15 cellular contexts compared by ENCODE assay signal in genomic region chr3:16146015-16146730, GRCh38. TPM values are rescaled to one million over a fixed set of nuclear protein-coding genes. Genes with fewer than 3 reads are reported as not detected.
DNase-seq lines count a peak whose midpoint lies in the region; ATAC-seq lines count a peak whose summit lies in the region.
"Had no signal": no experiment of that assay in that cellular context is flagged by ENCODE, and none has a peak within 500 bp of the region (broad histone marks: within the 10 kb centered on the region; RNA-seq: fewer than 3 reads in every experiment).

No MANE protein-coding gene starts in this region.

- POLR2A ChIA-PET in T-cell (lab: Charles Lee): no interaction called here

- H2AFZ ChIP-seq in Karpas-422 (ENCODE audit: low read length): no peak overlapping the region

- H3K4me1 Mint-ChIP-seq in T-cell: peaks cover 0 to 4% (median 0%) of the 10 kb centered on the region in 3 donors
- H3K4me1 Mint-ChIP-seq: activated naive CD4-positive, alpha-beta T cell treated with anti-CD3 and anti-CD28 coated beads, Interleukin-2, amount 50 U/mL, for 24 hours had no signal

- H3K4me3 ChIP-seq in Karpas-422 (ENCODE audit: low read length): no peak overlapping the region
- H3K4me3 ChIP-seq: pancreas had no signal

- H4K20me1 ChIP-seq in Karpas-422 (ENCODE audit: insufficient read depth, low read depth, low read length): no peaks in the 10 kb centered on the region

- no peaks in the 10 kb centered on the region for H3K9me3 ChIP-seq in Karpas-422 (ENCODE audit: low read length)
- H3K9me3 ChIP-seq: pancreas had no signal

- peak; percentile 27 for DNase-seq in EL
- DNase-seq in Karpas-422: peak; percentile 38
- DNase-seq in left ventricle myocardium superior: no peak
- DNase-seq in T-cell: no peak
- DNase-seq in NCI-H748 treated with DMSO at 0.1 percent for 48 hours (lab: John Stamatoyannopoulos, UW): no peak
- no peak for DNase-seq in NCI-H526 treated with DMSO at 0.1 percent for 48 hours (lab: John Stamatoyannopoulos, UW)
- DNase-seq: activated CD8-positive, alpha-beta T cell treated with anti-CD3 and anti-CD28 coated beads for 36 hours; midbrain; OCI-M1; pancreas had no signal

- CTCF ChIA-PET in T-cell (lab: Charles Lee): no interaction called here

- no peak overlapping the region for H3K27ac Mint-ChIP-seq in T-cell
- H3K27ac Mint-ChIP-seq: activated CD8-positive, alpha-beta T cell treated with anti-CD3 and anti-CD28 coated beads for 36 hours; activated naive CD4-positive, alpha-beta T cell treated with anti-CD3 and anti-CD28 coated beads, Interleukin-2, amount 50 U/mL, for 24 hours; T-helper 2 cell treated with Interferon-gamma antibody and Interleukin-4, amounts not matched to agents 5 μg/mL and 100 μg/mL, for 36 hours had no signal

- H3K4me3 Mint-ChIP-seq in T-cell: no peak overlapping the region
- H3K4me3 Mint-ChIP-seq: activated CD8-positive, alpha-beta T cell treated with anti-CD3 and anti-CD28 coated beads for 36 hours; activated naive CD4-positive, alpha-beta T cell treated with anti-CD3 and anti-CD28 coated beads, Interleukin-2, amount 50 U/mL, for 24 hours; T-helper 2 cell treated with Interferon-gamma antibody and Interleukin-4, amounts not matched to agents 5 μg/mL and 100 μg/mL, for 36 hours had no signal

- peaks cover 0 to 8% (median 8%) of the 10 kb centered on the region in 3 donors for H3K9me3 Mint-ChIP-seq in T-cell
- H3K9me3 Mint-ChIP-seq: activated naive CD4-positive, alpha-beta T cell treated with anti-CD3 and anti-CD28 coated beads, Interleukin-2, amount 50 U/mL, for 24 hours had no signal

- no peak overlapping the region for H3K4me2 ChIP-seq in Karpas-422 (ENCODE audit: low read depth, low read length, poor library complexity, severe bottlenecking)

- H3K27ac ChIP-seq in Karpas-422 (ENCODE audit: low read length): no peak overlapping the region
- H3K27ac ChIP-seq: pancreas had no signal

- no peaks in the 10 kb centered on the region for H3K79me2 ChIP-seq in Karpas-422 (ENCODE audit: low read length)

- peaks cover 19% of the 10 kb centered on the region for H3K4me1 ChIP-seq in Karpas-422 (ENCODE audit: low read length)
- H3K4me1 ChIP-seq: pancreas had no signal

- H3K9ac ChIP-seq in Karpas-422 (ENCODE audit: low read length): no peak overlapping the region

- H3K36me3 Mint-ChIP-seq in T-cell: no peaks in the 10 kb centered on the region
- H3K36me3 Mint-ChIP-seq: activated naive CD4-positive, alpha-beta T cell treated with anti-CD3 and anti-CD28 coated beads, Interleukin-2, amount 50 U/mL, for 24 hours had no signal

- H3K27me3 Mint-ChIP-seq in T-cell: peaks cover 0 to 7% of the 10 kb centered on the region in 2 donors
- H3K27me3 Mint-ChIP-seq: activated naive CD4-positive, alpha-beta T cell treated with anti-CD3 and anti-CD28 coated beads, Interleukin-2, amount 50 U/mL, for 24 hours had no signal

- ATAC-seq in GM19035 (IDR thresholded peaks at IDR 0.05; ENCODE audit: unreplicated experiment) (peak; percentile 56), HG02798 (IDR thresholded peaks at IDR 0.05; ENCODE audit: poor library complexity, unreplicated experiment) (peak; percentile 63), left ventricle myocardium superior (no peak), T-cell (replicated peaks in 1 of 4) (no peak)
- ATAC-seq: activated CD8-positive, alpha-beta T cell treated with anti-CD3 and anti-CD28 coated beads for 36 hours; pancreas had no signal

- H3K9me2 ChIP-seq in Karpas-422 (replicated peaks; ENCODE audit: insufficient read depth, low read length): no peaks in the 10 kb centered on the region

- intact Hi-C loops in left ventricle myocardium superior (cut with micrococcal nuclease): no loop called here

- no peaks in the 10 kb centered on the region for H3K27me3 ChIP-seq in Karpas-422 (ENCODE audit: low read length)
- H3K27me3 ChIP-seq: pancreas had no signal

- no peaks in the 10 kb centered on the region; the same call in 1 of the 2 replicates for H3K36me3 ChIP-seq in Karpas-422 (ENCODE audit: insufficient read depth, low read length)
- H3K36me3 ChIP-seq: pancreas had no signal

RNA-seq across cellular contexts. Expression of gene GALNT15, which starts 28.3 kb away (rescaled TPM):
- total RNA-seq in Karpas-422 (2014; rRNA removed; shearing (Covaris generic); ENCODE audit: low replicate concordance): not detected in 2 replicates
- 7.0 TPM for total RNA-seq in left ventricle myocardium superior
- total RNA-seq in T-cell: under 1 TPM in 1 of 5 donors, not detected in 4; 0.06 TPM
- total RNA-seq: activated CD8-positive, alpha-beta T cell treated with anti-CD3 and anti-CD28 coated beads for 36 hours; H1 had no signal

Comparison
In these comparisons a context has a peak if more than half of its experiments do, and no peak if none do; other contexts are left out.
1. DNase-seq: peak in EL (single experiment) and Karpas-422 (single experiment); none in left ventricle myocardium superior (single experiment), T-cell (0 of 34), NCI-H748 treated with DMSO at 0.1 percent for 48 hours (single experiment) and NCI-H526 treated with DMSO at 0.1 percent for 48 hours (single experiment).
2. ATAC-seq: peak in GM19035 (single experiment) and HG02798 (single experiment); none in left ventricle myocardium superior (single experiment) and T-cell (0 of 4).